In the genomic region with DNA sequence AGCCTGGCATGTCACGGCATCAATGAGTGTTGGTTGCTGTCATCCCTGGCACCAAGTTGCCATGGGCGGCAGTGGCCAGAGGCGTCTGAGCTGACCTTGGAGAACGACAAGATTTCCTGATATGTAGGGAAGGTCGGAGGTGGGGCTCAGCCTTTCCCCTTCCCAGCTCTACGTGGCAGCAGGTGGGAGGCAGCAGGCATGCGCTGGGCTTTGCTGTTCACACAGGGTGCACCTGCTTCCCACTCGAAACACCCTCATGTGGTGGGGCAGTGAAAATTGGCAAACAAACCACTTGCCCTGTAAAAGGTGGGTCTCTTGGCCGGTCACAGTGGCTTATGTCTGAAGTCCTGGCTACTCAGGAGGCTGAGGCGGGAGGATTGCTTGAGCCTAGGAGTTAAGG, we compare ENCODE assay signal across 17 cellular contexts. TPM values are rescaled to one million over a fixed set of nuclear protein-coding genes. Genes with fewer than 3 reads are reported as not detected.
"Had no signal": no experiment of that assay in that cellular context is flagged by ENCODE, and none has a peak within 500 bp of the region (broad histone marks: within the 10 kb centered on the region; RNA-seq: fewer than 3 reads in every experiment).

No MANE protein-coding gene starts in this region.

- H3K9me3 ChIP-seq: pancreas, suprapubic skin had no signal

- H3K4me3 Mint-ChIP-seq: activated CD8-positive, alpha-beta T cell treated with anti-CD3 and anti-CD28 coated beads for 36 hours; activated naive CD8-positive, alpha-beta T cell treated with anti-CD3 and anti-CD28 coated beads, Interleukin-2, amount 10 ng/mL, durations not matched to agents 7 days and 5 days; activated T-cell treated with anti-CD3 and anti-CD28 coated beads, Interleukin-2, amount 50 U/mL, for 72 hours; neural crest cell; type B pancreatic cell had no signal

- H3K27me3 ChIP-seq: dorsolateral prefrontal cortex, pancreas had no signal

- H3K4me3 ChIP-seq: pancreas, suprapubic skin had no signal

- ATAC-seq: activated CD8-positive, alpha-beta T cell treated with anti-CD3 and anti-CD28 coated beads for 36 hours; activated T-cell treated with anti-CD3 and anti-CD28 coated beads, Interleukin-2, amount 50 U/mL, for 72 hours; pancreas; stimulated activated naive CD8-positive, alpha-beta T cell treated with anti-CD3 and anti-CD28 coated beads, Interleukin-15, Interleukin-2, amounts not matched to agents 100 U/mL and 50 U/mL, for 24 hours had no signal

- H3K36me3 Mint-ChIP-seq: type B pancreatic cell had no signal

- DNase-seq: activated CD4-positive, alpha-beta T cell treated with anti-CD3 and anti-CD28 coated beads for 4 hours; activated CD8-positive, alpha-beta memory T cell treated with anti-CD3 and anti-CD28 coated beads, Interleukin-2, amount 50 U/mL, for 4 hours; activated CD8-positive, alpha-beta T cell treated with anti-CD3 and anti-CD28 coated beads for 36 hours; activated naive CD8-positive, alpha-beta T cell treated with anti-CD3 and anti-CD28 coated beads, Interleukin-2, amount 10 ng/mL, durations not matched to agents 7 days and 5 days; activated T-cell treated with anti-CD3 and anti-CD28 coated beads, Interleukin-2, amount 50 U/mL, for 72 hours; anterior cingulate cortex; cerebellar nuclear complex; dorsolateral prefrontal cortex; hypothalamus; pancreas; stimulated activated CD4-positive, alpha-beta T cell treated with anti-CD3 and anti-CD28 coated beads, Interleukin-2, amount 100 ng/mL, for 48 hours; stimulated activated CD8-positive, alpha-beta memory T cell treated with anti-CD3 and anti-CD28 coated beads, Interleukin-4, amount 100 ng/mL, for 48 hours; stimulated activated naive CD8-positive, alpha-beta T cell treated with anti-CD3 and anti-CD28 coated beads, Interleukin-15, Interleukin-2, amounts not matched to agents 100 U/mL and 50 U/mL, for 24 hours had no signal

- H3K9me3 Mint-ChIP-seq: activated CD8-positive, alpha-beta T cell treated with anti-CD3 and anti-CD28 coated beads for 36 hours; activated T-cell treated with anti-CD3 and anti-CD28 coated beads, Interleukin-2, amount 50 U/mL, for 72 hours; type B pancreatic cell had no signal

- H3K36me3 ChIP-seq: pancreas, suprapubic skin had no signal

- H3K27ac ChIP-seq: dorsolateral prefrontal cortex, pancreas, suprapubic skin, VCaP had no signal

- H3K27ac Mint-ChIP-seq: activated CD8-positive, alpha-beta T cell treated with anti-CD3 and anti-CD28 coated beads for 36 hours; activated naive CD8-positive, alpha-beta T cell treated with anti-CD3 and anti-CD28 coated beads, Interleukin-2, amount 10 ng/mL, durations not matched to agents 7 days and 5 days; activated T-cell treated with anti-CD3 and anti-CD28 coated beads, Interleukin-2, amount 50 U/mL, for 72 hours; type B pancreatic cell had no signal

RNA-seq across cellular contexts. Expression of a gene that starts 43.3 kb away (rescaled TPM):
- total RNA-seq: activated CD8-positive, alpha-beta T cell treated with anti-CD3 and anti-CD28 coated beads for 36 hours; activated naive CD8-positive, alpha-beta T cell treated with anti-CD3 and anti-CD28 coated beads, Interleukin-2, amount 10 ng/mL, durations not matched to agents 7 days and 5 days; activated T-cell treated with anti-CD3 and anti-CD28 coated beads, Interleukin-2, amount 50 U/mL, for 72 hours had no signal
